Comparison of ENCODE assay signal across 10 cellular contexts in the genomic region with DNA sequence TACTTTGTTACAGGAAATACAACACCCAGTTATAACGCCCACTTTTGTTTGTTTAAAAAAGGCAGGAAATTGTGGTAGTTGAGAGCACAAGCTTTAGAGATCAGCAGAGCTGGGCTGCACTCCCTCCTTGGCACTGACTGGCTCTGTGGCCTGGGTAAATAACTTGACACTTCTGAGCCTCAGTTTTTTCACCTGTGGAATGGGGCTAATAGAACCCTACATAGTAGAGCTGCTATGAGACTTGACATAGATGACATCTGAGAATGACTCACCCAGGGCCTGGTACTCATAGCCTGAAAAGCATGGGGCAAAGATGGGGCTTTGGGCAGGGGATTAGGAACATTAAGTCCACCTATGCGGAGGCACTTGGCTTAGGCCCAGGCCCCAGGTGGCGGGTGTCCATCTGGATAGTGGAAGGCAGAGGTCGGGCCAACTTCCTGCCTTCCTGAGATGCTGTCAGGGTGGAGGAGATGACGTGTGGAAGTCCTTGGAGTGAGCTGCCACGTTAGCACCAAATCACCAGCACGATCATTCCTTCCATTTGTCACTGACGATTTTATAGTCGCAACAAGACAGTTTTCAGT.
DNase-seq lines count a peak whose midpoint lies in the region; ATAC-seq lines count a peak whose summit lies in the region.
"Had no signal": no experiment of that assay in that cellular context is flagged by ENCODE, and none has a peak within 500 bp of the region (broad histone marks: within the 10 kb centered on the region; RNA-seq: fewer than 3 reads in every experiment).

No MANE protein-coding gene starts in this region.

- peak overlapping the region; percentile 53 for H3K27ac Mint-ChIP-seq in activated naive CD8-positive, alpha-beta T cell treated with anti-CD3 and anti-CD28 coated beads, Interleukin-2, amount 50 U/mL, for 24 hours
- peak overlapping the region; percentile 93 for H3K27ac Mint-ChIP-seq in stimulated activated memory B cell treated with anti-CD40 and anti-IgM and Interleukin-4, amounts not matched to agents 10 μg/mL and 1 μg/mL and 100 μg/mL, for 72 hours

- H3K9me3 Mint-ChIP-seq in activated naive CD8-positive, alpha-beta T cell treated with anti-CD3 and anti-CD28 coated beads, Interleukin-2, amount 50 U/mL, for 24 hours = peaks cover 7% of the 10 kb centered on the region
- no peaks in the 10 kb centered on the region for H3K9me3 Mint-ChIP-seq in stimulated activated memory B cell treated with anti-CD40 and anti-IgM and Interleukin-4, amounts not matched to agents 10 μg/mL and 1 μg/mL and 100 μg/mL, for 72 hours

- H3K36me3 Mint-ChIP-seq in activated naive CD8-positive, alpha-beta T cell treated with anti-CD3 and anti-CD28 coated beads, Interleukin-2, amount 50 U/mL, for 24 hours (ENCODE audit: low read depth) = peaks cover 4% of the 10 kb centered on the region
- H3K36me3 Mint-ChIP-seq in stimulated activated memory B cell treated with anti-CD40 and anti-IgM and Interleukin-4, amounts not matched to agents 10 μg/mL and 1 μg/mL and 100 μg/mL, for 72 hours = no peaks in the 10 kb centered on the region

- H3K27me3 Mint-ChIP-seq in activated naive CD8-positive, alpha-beta T cell treated with anti-CD3 and anti-CD28 coated beads, Interleukin-2, amount 50 U/mL, for 24 hours = no peaks in the 10 kb centered on the region
- peaks cover 26% of the 10 kb centered on the region for H3K27me3 Mint-ChIP-seq in stimulated activated memory B cell treated with anti-CD40 and anti-IgM and Interleukin-4, amounts not matched to agents 10 μg/mL and 1 μg/mL and 100 μg/mL, for 72 hours

- ATAC-seq in activated CD4-positive, CD25-positive, alpha-beta regulatory T cell treated with anti-CD3 and anti-CD28 coated beads, Interleukin-2, amount 50 U/mL, for 24 hours = peak; percentile 61 to 73
- peak; percentile 36 for ATAC-seq in activated naive CD8-positive, alpha-beta T cell treated with anti-CD3 and anti-CD28 coated beads, Interleukin-2, amount 50 U/mL, for 24 hours
- ATAC-seq in stimulated activated memory B cell treated with anti-CD40 and anti-IgM and Interleukin-4, amounts not matched to agents 10 μg/mL and 1 μg/mL and 100 μg/mL, for 72 hours = peak; percentile 37
- ATAC-seq in GM21423 (IDR thresholded peaks at IDR 0.05; ENCODE audit: unreplicated experiment) = no peak

- peaks cover 80% of the 10 kb centered on the region for H3K4me1 Mint-ChIP-seq in activated naive CD8-positive, alpha-beta T cell treated with anti-CD3 and anti-CD28 coated beads, Interleukin-2, amount 50 U/mL, for 24 hours
- peaks cover 42% of the 10 kb centered on the region for H3K4me1 Mint-ChIP-seq in stimulated activated memory B cell treated with anti-CD40 and anti-IgM and Interleukin-4, amounts not matched to agents 10 μg/mL and 1 μg/mL and 100 μg/mL, for 72 hours

- no peak for DNase-seq in activated CD4-positive, CD25-positive, alpha-beta regulatory T cell treated with anti-CD3 and anti-CD28 coated beads, Interleukin-2, amount 50 U/mL, for 72 hours
- DNase-seq in T-helper 2 cell = peak in 3 of 5 experiments; percentile 22 to 97 (median 66)
- DNase-seq in activated naive CD8-positive, alpha-beta T cell treated with anti-CD3 and anti-CD28 coated beads, Interleukin-2, amount 50 U/mL, for 24 hours = no peak
- no peak for DNase-seq in nucleus accumbens (lab: John Stamatoyannopoulos, UW)
- DNase-seq in NCI-H510A (lab: John Stamatoyannopoulos, UW) = no peak
- DNase-seq: GDM1, transverse colon had no signal

- no peak overlapping the region for H3K4me3 Mint-ChIP-seq in activated naive CD8-positive, alpha-beta T cell treated with anti-CD3 and anti-CD28 coated beads, Interleukin-2, amount 50 U/mL, for 24 hours
- H3K4me3 Mint-ChIP-seq in stimulated activated memory B cell treated with anti-CD40 and anti-IgM and Interleukin-4, amounts not matched to agents 10 μg/mL and 1 μg/mL and 100 μg/mL, for 72 hours = no peak overlapping the region

Comparison
In these comparisons a context has a peak if more than half of its experiments do, and no peak if none do; other contexts are left out.
1. DNase-seq: peak in T-helper 2 cell (3 of 5); none in activated CD4-positive, CD25-positive, alpha-beta regulatory T cell treated with anti-CD3 and anti-CD28 coated beads, Interleukin-2, amount 50 U/mL, for 72 hours (single experiment), activated naive CD8-positive, alpha-beta T cell treated with anti-CD3 and anti-CD28 coated beads, Interleukin-2, amount 50 U/mL, for 24 hours (single experiment), nucleus accumbens (0 of 56) and NCI-H510A (single experiment).